Comparison of ENCODE assay signal across 1 cellular context in the genomic region with DNA sequence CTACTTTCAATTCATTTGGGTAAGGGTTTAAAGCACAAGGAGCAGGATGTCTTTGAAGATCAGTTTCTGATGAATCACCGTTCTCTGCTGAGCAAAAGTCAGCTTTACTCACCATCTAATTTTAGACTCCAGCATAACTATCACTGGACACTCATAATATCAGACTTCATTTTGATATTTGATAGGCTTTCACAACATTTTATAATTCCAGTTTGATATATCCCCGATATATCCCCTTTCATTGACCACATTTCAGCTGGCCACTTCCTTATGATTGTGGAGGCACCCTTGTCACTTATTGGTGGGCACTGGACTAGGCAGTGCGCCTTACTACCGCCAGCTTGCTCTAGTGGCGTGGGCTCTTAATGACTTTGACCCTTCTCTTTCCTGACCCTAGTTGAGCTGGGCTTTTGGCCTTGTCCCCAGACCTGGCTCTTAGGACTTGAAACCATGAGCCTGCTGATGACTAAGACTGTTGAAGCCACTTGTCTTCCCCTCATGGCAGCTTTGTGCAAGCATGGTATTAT.
TF ChIP-seq lines count a peak whose summit lies in the region.

No MANE protein-coding gene starts in this region.

TF ChIP-seq in K562, 482 proteins besides CTCF, POLR2A, EP300 and RAD21 (continued from another document):
- TF ChIP-seq, protein P1, sequence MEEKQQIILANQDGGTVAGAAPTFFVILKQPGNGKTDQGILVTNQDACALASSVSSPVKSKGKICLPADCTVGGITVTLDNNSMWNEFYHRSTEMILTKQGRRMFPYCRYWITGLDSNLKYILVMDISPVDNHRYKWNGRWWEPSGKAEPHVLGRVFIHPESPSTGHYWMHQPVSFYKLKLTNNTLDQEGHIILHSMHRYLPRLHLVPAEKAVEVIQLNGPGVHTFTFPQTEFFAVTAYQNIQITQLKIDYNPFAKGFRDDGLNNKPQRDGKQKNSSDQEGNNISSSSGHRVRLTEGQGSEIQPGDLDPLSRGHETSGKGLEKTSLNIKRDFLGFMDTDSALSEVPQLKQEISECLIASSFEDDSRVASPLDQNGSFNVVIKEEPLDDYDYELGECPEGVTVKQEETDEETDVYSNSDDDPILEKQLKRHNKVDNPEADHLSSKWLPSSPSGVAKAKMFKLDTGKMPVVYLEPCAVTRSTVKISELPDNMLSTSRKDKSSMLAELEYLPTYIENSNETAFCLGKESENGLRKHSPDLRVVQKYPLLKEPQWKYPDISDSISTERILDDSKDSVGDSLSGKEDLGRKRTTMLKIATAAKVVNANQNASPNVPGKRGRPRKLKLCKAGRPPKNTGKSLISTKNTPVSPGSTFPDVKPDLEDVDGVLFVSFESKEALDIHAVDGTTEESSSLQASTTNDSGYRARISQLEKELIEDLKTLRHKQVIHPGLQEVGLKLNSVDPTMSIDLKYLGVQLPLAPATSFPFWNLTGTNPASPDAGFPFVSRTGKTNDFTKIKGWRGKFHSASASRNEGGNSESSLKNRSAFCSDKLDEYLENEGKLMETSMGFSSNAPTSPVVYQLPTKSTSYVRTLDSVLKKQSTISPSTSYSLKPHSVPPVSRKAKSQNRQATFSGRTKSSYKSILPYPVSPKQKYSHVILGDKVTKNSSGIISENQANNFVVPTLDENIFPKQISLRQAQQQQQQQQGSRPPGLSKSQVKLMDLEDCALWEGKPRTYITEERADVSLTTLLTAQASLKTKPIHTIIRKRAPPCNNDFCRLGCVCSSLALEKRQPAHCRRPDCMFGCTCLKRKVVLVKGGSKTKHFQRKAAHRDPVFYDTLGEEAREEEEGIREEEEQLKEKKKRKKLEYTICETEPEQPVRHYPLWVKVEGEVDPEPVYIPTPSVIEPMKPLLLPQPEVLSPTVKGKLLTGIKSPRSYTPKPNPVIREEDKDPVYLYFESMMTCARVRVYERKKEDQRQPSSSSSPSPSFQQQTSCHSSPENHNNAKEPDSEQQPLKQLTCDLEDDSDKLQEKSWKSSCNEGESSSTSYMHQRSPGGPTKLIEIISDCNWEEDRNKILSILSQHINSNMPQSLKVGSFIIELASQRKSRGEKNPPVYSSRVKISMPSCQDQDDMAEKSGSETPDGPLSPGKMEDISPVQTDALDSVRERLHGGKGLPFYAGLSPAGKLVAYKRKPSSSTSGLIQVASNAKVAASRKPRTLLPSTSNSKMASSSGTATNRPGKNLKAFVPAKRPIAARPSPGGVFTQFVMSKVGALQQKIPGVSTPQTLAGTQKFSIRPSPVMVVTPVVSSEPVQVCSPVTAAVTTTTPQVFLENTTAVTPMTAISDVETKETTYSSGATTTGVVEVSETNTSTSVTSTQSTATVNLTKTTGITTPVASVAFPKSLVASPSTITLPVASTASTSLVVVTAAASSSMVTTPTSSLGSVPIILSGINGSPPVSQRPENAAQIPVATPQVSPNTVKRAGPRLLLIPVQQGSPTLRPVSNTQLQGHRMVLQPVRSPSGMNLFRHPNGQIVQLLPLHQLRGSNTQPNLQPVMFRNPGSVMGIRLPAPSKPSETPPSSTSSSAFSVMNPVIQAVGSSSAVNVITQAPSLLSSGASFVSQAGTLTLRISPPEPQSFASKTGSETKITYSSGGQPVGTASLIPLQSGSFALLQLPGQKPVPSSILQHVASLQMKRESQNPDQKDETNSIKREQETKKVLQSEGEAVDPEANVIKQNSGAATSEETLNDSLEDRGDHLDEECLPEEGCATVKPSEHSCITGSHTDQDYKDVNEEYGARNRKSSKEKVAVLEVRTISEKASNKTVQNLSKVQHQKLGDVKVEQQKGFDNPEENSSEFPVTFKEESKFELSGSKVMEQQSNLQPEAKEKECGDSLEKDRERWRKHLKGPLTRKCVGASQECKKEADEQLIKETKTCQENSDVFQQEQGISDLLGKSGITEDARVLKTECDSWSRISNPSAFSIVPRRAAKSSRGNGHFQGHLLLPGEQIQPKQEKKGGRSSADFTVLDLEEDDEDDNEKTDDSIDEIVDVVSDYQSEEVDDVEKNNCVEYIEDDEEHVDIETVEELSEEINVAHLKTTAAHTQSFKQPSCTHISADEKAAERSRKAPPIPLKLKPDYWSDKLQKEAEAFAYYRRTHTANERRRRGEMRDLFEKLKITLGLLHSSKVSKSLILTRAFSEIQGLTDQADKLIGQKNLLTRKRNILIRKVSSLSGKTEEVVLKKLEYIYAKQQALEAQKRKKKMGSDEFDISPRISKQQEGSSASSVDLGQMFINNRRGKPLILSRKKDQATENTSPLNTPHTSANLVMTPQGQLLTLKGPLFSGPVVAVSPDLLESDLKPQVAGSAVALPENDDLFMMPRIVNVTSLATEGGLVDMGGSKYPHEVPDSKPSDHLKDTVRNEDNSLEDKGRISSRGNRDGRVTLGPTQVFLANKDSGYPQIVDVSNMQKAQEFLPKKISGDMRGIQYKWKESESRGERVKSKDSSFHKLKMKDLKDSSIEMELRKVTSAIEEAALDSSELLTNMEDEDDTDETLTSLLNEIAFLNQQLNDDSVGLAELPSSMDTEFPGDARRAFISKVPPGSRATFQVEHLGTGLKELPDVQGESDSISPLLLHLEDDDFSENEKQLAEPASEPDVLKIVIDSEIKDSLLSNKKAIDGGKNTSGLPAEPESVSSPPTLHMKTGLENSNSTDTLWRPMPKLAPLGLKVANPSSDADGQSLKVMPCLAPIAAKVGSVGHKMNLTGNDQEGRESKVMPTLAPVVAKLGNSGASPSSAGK (IDR thresholded peaks at IDR 0.05), result peak; percentile 27; the same call in 1 of the 2 replicates
